Comparison of ENCODE assay signal across 5 cellular contexts in the genomic region with DNA sequence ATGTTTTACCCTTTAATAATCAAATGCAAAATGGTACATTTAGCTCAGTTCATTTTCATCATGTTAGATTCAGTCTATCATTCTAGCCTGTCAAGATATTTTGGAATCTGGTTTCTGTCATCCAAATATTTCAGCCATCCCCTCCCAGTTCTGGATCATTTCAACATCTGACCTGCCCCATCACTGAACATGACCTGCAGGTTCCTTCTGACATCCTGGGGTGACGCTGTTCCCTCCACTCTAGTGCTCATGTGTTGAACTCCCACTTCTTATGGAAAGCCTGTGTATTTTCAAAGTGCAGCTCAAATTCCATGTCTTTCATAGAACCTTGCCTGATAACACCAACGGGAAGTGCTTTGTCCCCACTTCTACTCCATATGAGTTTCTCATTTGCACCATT.
"Had no signal": no experiment of that assay in that cellular context is flagged by ENCODE, and none has a peak within 500 bp of the region (broad histone marks: within the 10 kb centered on the region; RNA-seq: fewer than 3 reads in every experiment).

No MANE protein-coding gene starts in this region.

- H2AFZ ChIP-seq: GM23248 had no signal

- H3K4me1 Mint-ChIP-seq: IgD-negative memory B cell had no signal

- H3K4me3 ChIP-seq: GM23248 had no signal

- H3K9ac ChIP-seq: GM23248 had no signal

- DNase-seq: GM23248, H9, HCEC 1CT, KBM-7 had no signal

- H3K36me3 Mint-ChIP-seq: IgD-negative memory B cell had no signal

- H3K27ac ChIP-seq: GM23248 had no signal

- H3K4me3 Mint-ChIP-seq: H9, IgD-negative memory B cell had no signal

- H3K27ac Mint-ChIP-seq: H9, IgD-negative memory B cell had no signal
